Comparison of ENCODE assay signal across 15 cellular contexts in genomic region chr5:119270955-119271757, GRCh38.
DNase-seq lines count a peak whose midpoint lies in the region; TF ChIP-seq lines count a peak whose summit lies in the region.
"Had no signal": no experiment of that assay in that cellular context is flagged by ENCODE, and none has a peak within 500 bp of the region (broad histone marks: within the 10 kb centered on the region; RNA-seq: fewer than 3 reads in every experiment).

No MANE protein-coding gene starts in this region.

- H3K9me3 Mint-ChIP-seq in activated naive CD4-positive, alpha-beta T cell treated with anti-CD3 and anti-CD28 coated beads for 36 hours: no peaks in the 10 kb centered on the region

- H3K36me3 Mint-ChIP-seq in activated naive CD4-positive, alpha-beta T cell treated with anti-CD3 and anti-CD28 coated beads for 36 hours (ENCODE audit: low read depth): peaks cover 29% of the 10 kb centered on the region

- no peaks in the 10 kb centered on the region for H3K27me3 Mint-ChIP-seq in activated naive CD4-positive, alpha-beta T cell treated with anti-CD3 and anti-CD28 coated beads for 36 hours (ENCODE audit: low read depth)

- no peaks in the 10 kb centered on the region for H3K9me3 ChIP-seq in effector memory CD4-positive, alpha-beta T cell (ENCODE audit: control insufficient read depth, low read length)
- no peaks in the 10 kb centered on the region for H3K9me3 ChIP-seq in transverse colon
- H3K9me3 ChIP-seq: ovary, tibial nerve had no signal

- intact Hi-C loops in activated naive CD4-positive, alpha-beta T cell treated with anti-CD3 and anti-CD28 coated beads for 36 hours (cut with micrococcal nuclease): no loop called here
- intact Hi-C loops in transverse colon (cut with DNase I; ENCODE audit: low total_unique reads): loop anchor here (10.0 kb wide), 2 partner anchors 54 to 144 kb away; no protein-coding TSS in a partner anchor

- WGBS in transverse colon (ENCODE audit: low coverage in 1 of 2), 2 donors: 75 to 90% methylated on average over 4 to 6 of the region's 6 CpGs

- CTCF ChIA-PET in activated naive CD4-positive, alpha-beta T cell treated with anti-CD3 and anti-CD28 coated beads for 36 hours (lab: Charles Lee): interaction anchor here (0.9 to 3.9 kb wide), 8 partner anchors 19 to 283 kb away, joined by 3 to 19 read pairs (median 7); partner anchors contain the start of genes DTWD2 and TNFAIP8

- no peak for DNase-seq in activated naive CD4-positive, alpha-beta T cell treated with anti-CD3 and anti-CD28 coated beads for 36 hours
- DNase-seq in activated naive CD4-positive, alpha-beta T cell treated with Interleukin-2 at 50 U/mL for 16 hours: no peak
- DNase-seq in SIG-M5 treated with dmso at 0.1 percent for 504 hours (lab: John Stamatoyannopoulos, UW; ENCODE audit: unreplicated experiment) (peak; percentile 92), transverse colon (no peak), A172 (ENCODE audit: low spot score) (no peak), HK-2 (ENCODE audit: unreplicated experiment) (no peak), NCI-H526 (lab: John Stamatoyannopoulos, UW) (no peak)
- no peak for DNase-seq in effector memory CD4-positive, alpha-beta T cell
- DNase-seq: foreskin keratinocyte; left cardiac atrium; NCI-H1930; ovary; stimulated activated CD4-positive, alpha-beta T cell treated with anti-CD3 and anti-CD28 coated beads, Interleukin-2, amount 100 ng/mL, for 48 hours had no signal

- H3K36me3 ChIP-seq in effector memory CD4-positive, alpha-beta T cell (ENCODE audit: control insufficient read depth, insufficient read depth, low read length): no peaks in the 10 kb centered on the region
- H3K36me3 ChIP-seq in transverse colon: no peaks in the 10 kb centered on the region
- H3K36me3 ChIP-seq: ovary, tibial nerve had no signal

- peak overlapping the region; percentile 91 for H3K27ac ChIP-seq in effector memory CD4-positive, alpha-beta T cell (ENCODE audit: insufficient read depth, low read length, poor library complexity, severe bottlenecking)
- H3K27ac ChIP-seq in transverse colon: peak overlapping the region; percentile 15 to 96 (median 54)
- H3K27ac ChIP-seq: foreskin keratinocyte, ovary, RWPE1 had no signal

- H3K4me3 Mint-ChIP-seq in activated naive CD4-positive, alpha-beta T cell treated with anti-CD3 and anti-CD28 coated beads for 36 hours: peak overlapping the region; percentile 77

- H3K4me1 Mint-ChIP-seq in activated naive CD4-positive, alpha-beta T cell treated with anti-CD3 and anti-CD28 coated beads for 36 hours (ENCODE audit: low read depth): peaks cover 71% of the 10 kb centered on the region

- TF ChIP-seq POLR2A in transverse colon (IDR thresholded peaks at IDR 0.05): no peak

- peaks cover 59% of the 10 kb centered on the region for H3K4me1 ChIP-seq in effector memory CD4-positive, alpha-beta T cell (ENCODE audit: control insufficient read depth, insufficient read depth, low read length, poor library complexity, severe bottlenecking)
- peaks cover 6 to 44% (median 25%) of the 10 kb centered on the region in 4 donors for H3K4me1 ChIP-seq in transverse colon

- peak overlapping the region; percentile 78 for H3K4me3 ChIP-seq in effector memory CD4-positive, alpha-beta T cell (ENCODE audit: insufficient read depth, low read depth, low read length, poor library complexity, severe bottlenecking)
- H3K4me3 ChIP-seq in transverse colon: no peak overlapping the region
- H3K4me3 ChIP-seq: ovary, tibial nerve had no signal

- H3K27ac Mint-ChIP-seq in activated naive CD4-positive, alpha-beta T cell treated with anti-CD3 and anti-CD28 coated beads for 36 hours: peak overlapping the region; percentile 97

- no peak for TF ChIP-seq EP300 in transverse colon (IDR thresholded peaks at IDR 0.05; ENCODE audit: low read depth)

- in situ Hi-C loops in transverse colon (cut with MboI; ENCODE audit: low pct_ligation_motif_present in 1 of 4, low pct_unique_long_range_greater_than_20kb in 1 of 4, low sequenced_read_pairs in 3 of 4): loop anchor here in 2 of 4 donors (25.0 kb wide), 2 partner anchors 141 to 284 kb away; partner anchors contain the start of gene DTWD2 (in 1 of the 2)

- TF ChIP-seq CTCF in transverse colon (IDR thresholded peaks at IDR 0.05): no peak

- H3K27me3 ChIP-seq in effector memory CD4-positive, alpha-beta T cell (replicated peaks; ENCODE audit: control insufficient read depth, insufficient read depth, low read length, poor library complexity, severe bottlenecking): no peaks in the 10 kb centered on the region
- no peaks in the 10 kb centered on the region for H3K27me3 ChIP-seq in transverse colon
- H3K27me3 ChIP-seq: foreskin keratinocyte, ovary, tibial nerve had no signal
